Comparison of ENCODE assay signal across 1 cellular context in genomic region chr18:45814733-45815132, GRCh38. TPM values are rescaled to one million over a fixed set of nuclear protein-coding genes. Genes with fewer than 3 reads are reported as not detected.
"Had no signal": no experiment of that assay in that cellular context is flagged by ENCODE, and none has a peak within 500 bp of the region (broad histone marks: within the 10 kb centered on the region; RNA-seq: fewer than 3 reads in every experiment).

No MANE protein-coding gene starts in this region.

RNA-seq across cellular contexts. Expression of gene SIGLEC15, which starts 10.7 kb away (rescaled TPM):
- total RNA-seq: G401 had no signal
